Comparison of ENCODE assay signal across 8 cellular contexts in the genomic region with DNA sequence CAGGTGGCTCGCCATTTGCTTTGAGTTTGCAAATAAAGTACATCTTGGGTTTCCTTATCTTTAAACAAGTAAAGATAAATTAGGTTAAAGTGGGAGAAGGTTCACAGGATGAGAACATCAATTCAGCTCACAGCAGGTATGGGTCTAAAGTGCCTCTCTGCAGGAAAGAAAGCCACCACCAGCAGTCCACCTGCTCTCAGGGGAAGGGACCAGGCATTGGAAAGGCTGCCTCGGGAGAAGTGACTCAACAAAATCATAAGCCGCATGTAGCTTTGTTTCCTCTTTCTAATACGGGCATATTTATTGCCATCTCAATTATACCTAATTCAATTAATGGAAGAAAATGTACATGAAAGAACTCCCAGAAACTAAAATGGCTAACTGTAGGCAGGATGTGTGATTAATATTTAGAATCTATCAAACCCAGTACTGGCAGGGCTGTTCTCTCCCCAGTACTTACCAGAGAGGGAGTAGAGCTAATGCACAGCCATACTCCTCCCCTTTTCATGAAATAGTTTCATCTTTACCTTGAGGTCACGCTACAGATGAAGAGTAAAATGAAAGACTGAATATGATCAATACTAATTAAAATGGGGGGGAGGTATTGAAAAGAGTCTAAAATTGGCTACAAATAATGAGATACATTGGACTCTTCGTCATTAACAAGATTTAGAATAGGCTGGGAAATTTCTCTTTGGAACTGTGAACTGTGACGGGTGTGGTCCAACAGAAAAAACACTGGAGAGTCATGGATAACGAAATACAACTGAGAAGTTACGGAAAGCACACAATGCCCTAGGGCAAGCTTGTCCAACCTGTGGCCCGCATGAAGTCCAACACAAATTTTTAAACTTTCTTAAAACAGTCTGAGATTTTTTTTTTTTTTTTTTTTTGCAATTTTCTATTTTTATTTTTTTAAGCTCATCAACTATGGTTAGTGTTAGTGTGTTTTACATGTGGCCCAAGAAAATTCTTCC. TPM values are rescaled to one million over a fixed set of nuclear protein-coding genes. Genes with fewer than 3 reads are reported as not detected.
DNase-seq lines count a peak whose midpoint lies in the region; ATAC-seq, FAIRE-seq and TF ChIP-seq lines count a peak whose summit lies in the region.
"Had no signal": no experiment of that assay in that cellular context is flagged by ENCODE, and none has a peak within 500 bp of the region (broad histone marks: within the 10 kb centered on the region; RNA-seq: fewer than 3 reads in every experiment).

No MANE protein-coding gene starts in this region.

- no peak overlapping the region for H2BK5ac ChIP-seq in trophoblast cell (ENCODE audit: low read depth, low read length, poor library complexity)

- peaks cover 18% of the 10 kb centered on the region for H3K36me3 ChIP-seq in CD8-positive, alpha-beta memory T cell (ENCODE audit: insufficient read depth, low read length)
- H3K36me3 ChIP-seq in astrocyte (ENCODE audit: insufficient read depth, low read length) (peaks cover 58% of the 10 kb centered on the region), trophoblast cell (ENCODE audit: control insufficient read depth in 1 of 2, insufficient read depth in 2 of 2, low read length in 2 of 2) (peaks cover 15 to 22% of the 10 kb centered on the region in 2 experiments)

- peaks cover 55% of the 10 kb centered on the region for H3K4me1 ChIP-seq in CD8-positive, alpha-beta memory T cell (ENCODE audit: insufficient read depth, low read length)
- peaks cover 47% of the 10 kb centered on the region for H3K4me1 ChIP-seq in astrocyte (ENCODE audit: insufficient read depth, low read length)
- H3K4me1 ChIP-seq in trophoblast cell (ENCODE audit: control insufficient read depth in 1 of 2, insufficient read depth in 2 of 2, low read length in 2 of 2): no peaks in the 10 kb centered on the region

- H2AFZ ChIP-seq in astrocyte (ENCODE audit: low read depth, low read length) (no peak overlapping the region), trophoblast cell (ENCODE audit: insufficient read depth, low read length, poor library complexity) (no peak overlapping the region)

- H3K23ac ChIP-seq in trophoblast cell (ENCODE audit: low read length): no peak overlapping the region

- no peak overlapping the region for H3K14ac ChIP-seq in trophoblast cell (ENCODE audit: low read length)

- H3K9ac ChIP-seq in astrocyte (ENCODE audit: low read length): no peak overlapping the region
- H3K9ac ChIP-seq in trophoblast cell (ENCODE audit: low read length): no peak overlapping the region

- H3K18ac ChIP-seq in trophoblast cell (ENCODE audit: low read length): no peak overlapping the region

- no peak for DNase-seq in CD8-positive, alpha-beta memory T cell
- DNase-seq in LHCN-M2 (ENCODE audit: low read depth) (peak; percentile 10), astrocyte (ENCODE audit: low read depth) (no peak), trophoblast cell (peak; percentile 75 to 86), cerebellar nuclear complex (lab: John Stamatoyannopoulos, UW) (no peak)
- DNase-seq: T1000 had no signal

- no peak overlapping the region for H3K4me3 ChIP-seq in CD8-positive, alpha-beta memory T cell (ENCODE audit: low read length)
- no peak overlapping the region for H3K4me3 ChIP-seq in astrocyte (ENCODE audit: insufficient read depth, low read depth, low read length)
- H3K4me3 ChIP-seq in trophoblast cell (ENCODE audit: low read depth, low read length): no peak overlapping the region

- H3K9me3 Mint-ChIP-seq in CD8-positive, alpha-beta memory T cell: peaks cover 0 to 3% (median 0%) of the 10 kb centered on the region in 5 donors
- peaks cover 2% of the 10 kb centered on the region for H3K9me3 Mint-ChIP-seq in astrocyte (ENCODE audit: unreplicated experiment)

- H4K12ac ChIP-seq in trophoblast cell (ENCODE audit: low read depth, low read length): no peak overlapping the region

- no peak overlapping the region for H4K91ac ChIP-seq in trophoblast cell (ENCODE audit: low read depth, low read length)

- TF ChIP-seq CTCF in astrocyte (IDR thresholded peaks at IDR 0.05; ENCODE audit: insufficient read depth, low read depth, low read length): no peak

- WGBS in trophoblast cell (ENCODE audit: extremely low coverage, insufficient coverage, insufficient read length): no CpG with 5 or more reads among the region's 10 CpGs

- POLR2A ChIA-PET in CD8-positive, alpha-beta memory T cell (lab: Charles Lee): interaction anchor here (1.0 kb wide), 1 partner anchor 20 kb away, joined by 3 read pairs; no protein-coding TSS in a partner anchor

- H3K79me2 ChIP-seq in astrocyte (ENCODE audit: insufficient read depth, low read length) (peaks cover 71% of the 10 kb centered on the region), trophoblast cell (ENCODE audit: control insufficient read depth, insufficient read depth, low read length, poor library complexity) (no peaks in the 10 kb centered on the region)

- peak overlapping the region; percentile 63 to 95 (median 86) for H3K27ac Mint-ChIP-seq in CD8-positive, alpha-beta memory T cell
- H3K27ac Mint-ChIP-seq in astrocyte (ENCODE audit: unreplicated experiment): no peak overlapping the region

- no peaks in the 10 kb centered on the region for H3K27me3 Mint-ChIP-seq in CD8-positive, alpha-beta memory T cell
- H3K27me3 Mint-ChIP-seq in astrocyte (ENCODE audit: low read depth, unreplicated experiment): no peaks in the 10 kb centered on the region

- no peaks in the 10 kb centered on the region for H3K79me1 ChIP-seq in trophoblast cell (ENCODE audit: low read length)

- no peak overlapping the region for H2BK120ac ChIP-seq in trophoblast cell (ENCODE audit: insufficient read depth, low read length, poor library complexity)

- CTCF ChIA-PET in CD8-positive, alpha-beta memory T cell (lab: Charles Lee): interaction anchor here (1.0 to 1.9 kb wide), 5 partner anchors 10 to 247 kb away, joined by 3 to 6 read pairs (median 4); no protein-coding TSS in a partner anchor

- peaks cover 60 to 85% (median 63%) of the 10 kb centered on the region in 3 donors for H3K36me3 Mint-ChIP-seq in CD8-positive, alpha-beta memory T cell
- peaks cover 49% of the 10 kb centered on the region for H3K36me3 Mint-ChIP-seq in astrocyte (ENCODE audit: low read depth, unreplicated experiment)

- no peak overlapping the region for H3K27ac ChIP-seq in CD8-positive, alpha-beta memory T cell (ENCODE audit: low read depth, low read length)
- peak overlapping the region; percentile 80 for H3K27ac ChIP-seq in astrocyte (ENCODE audit: low read depth, low read length)
- H3K27ac ChIP-seq in trophoblast cell (ENCODE audit: low read depth, low read length): no peak overlapping the region

- H4K8ac ChIP-seq in trophoblast cell (ENCODE audit: low read depth, low read length): no peak overlapping the region

- H3K4me2 ChIP-seq in astrocyte (ENCODE audit: low read length) (no peak overlapping the region), trophoblast cell (ENCODE audit: low read length) (no peak overlapping the region)

- no peak for FAIRE-seq in astrocyte (lab: Jason Lieb, UNC)

- no peak overlapping the region for H3K4ac ChIP-seq in trophoblast cell (ENCODE audit: low read depth, low read length)

- no peak overlapping the region for H2AK5ac ChIP-seq in trophoblast cell (ENCODE audit: low read length)

- H3K27me3 ChIP-seq in CD8-positive, alpha-beta memory T cell (ENCODE audit: insufficient read depth, low read length, poor library complexity, severe bottlenecking): no peaks in the 10 kb centered on the region
- H3K27me3 ChIP-seq in astrocyte (ENCODE audit: insufficient read depth, low read length) (no peaks in the 10 kb centered on the region), trophoblast cell (ENCODE audit: insufficient read depth, low read length) (no peaks in the 10 kb centered on the region)

- H3K9me3 ChIP-seq in CD8-positive, alpha-beta memory T cell (ENCODE audit: low read length): no peaks in the 10 kb centered on the region
- H3K9me3 ChIP-seq in astrocyte (ENCODE audit: insufficient read depth, low read depth, low read length) (no peaks in the 10 kb centered on the region), trophoblast cell (ENCODE audit: insufficient read depth, low read depth, low read length) (peaks cover 2% of the 10 kb centered on the region)

- ATAC-seq in HG03565 (IDR thresholded peaks at IDR 0.05; ENCODE audit: unreplicated experiment): no peak
- ATAC-seq in HG02884 (IDR thresholded peaks at IDR 0.05; ENCODE audit: unreplicated experiment): no peak

- H4K20me1 ChIP-seq in astrocyte (ENCODE audit: insufficient read depth, low read length): peaks cover 45% of the 10 kb centered on the region

- H3K4me3 Mint-ChIP-seq in CD8-positive, alpha-beta memory T cell: peak overlapping the region in 6 of 7 donors; percentile 38 to 83 (median 50)
- no peak overlapping the region for H3K4me3 Mint-ChIP-seq in astrocyte (ENCODE audit: unreplicated experiment)

- H3K4me1 Mint-ChIP-seq in CD8-positive, alpha-beta memory T cell: peaks cover 90 to 96% (median 95%) of the 10 kb centered on the region in 3 donors
- peaks cover 31% of the 10 kb centered on the region for H3K4me1 Mint-ChIP-seq in astrocyte (ENCODE audit: low read depth, unreplicated experiment)

- no peak overlapping the region for H2BK12ac ChIP-seq in trophoblast cell (ENCODE audit: low read length)

RNA-seq across cellular contexts. Expression of gene CDC42EP3, which starts 28.1 kb away (rescaled TPM):
- total RNA-seq in CD8-positive, alpha-beta memory T cell: 10 to 100 TPM; 37.1 to 39.1 TPM
- 141 TPM for polyA plus RNA-seq in CD8-positive, alpha-beta memory T cell
- total RNA-seq in LHCN-M2 (2014; rRNA removed): 230 and 308 TPM in 2 replicates
- 222 TPM for polyA plus RNA-seq in LHCN-M2 (2012)
- total RNA-seq in astrocyte: 94.3 and 102 TPM in 2 replicates
- polyA plus RNA-seq in trophoblast cell (2013): 60.8 TPM in 2 replicates

Comparison
In these comparisons a context has a peak if more than half of its experiments do, and no peak if none do; other contexts are left out.
1. DNase-seq: peak in LHCN-M2 (single experiment) and trophoblast cell (2 of 2); none in CD8-positive, alpha-beta memory T cell (0 of 5), astrocyte (single experiment) and cerebellar nuclear complex (0 of 2).